ENCODE assay signal across 9 cellular contexts in the genomic region with DNA sequence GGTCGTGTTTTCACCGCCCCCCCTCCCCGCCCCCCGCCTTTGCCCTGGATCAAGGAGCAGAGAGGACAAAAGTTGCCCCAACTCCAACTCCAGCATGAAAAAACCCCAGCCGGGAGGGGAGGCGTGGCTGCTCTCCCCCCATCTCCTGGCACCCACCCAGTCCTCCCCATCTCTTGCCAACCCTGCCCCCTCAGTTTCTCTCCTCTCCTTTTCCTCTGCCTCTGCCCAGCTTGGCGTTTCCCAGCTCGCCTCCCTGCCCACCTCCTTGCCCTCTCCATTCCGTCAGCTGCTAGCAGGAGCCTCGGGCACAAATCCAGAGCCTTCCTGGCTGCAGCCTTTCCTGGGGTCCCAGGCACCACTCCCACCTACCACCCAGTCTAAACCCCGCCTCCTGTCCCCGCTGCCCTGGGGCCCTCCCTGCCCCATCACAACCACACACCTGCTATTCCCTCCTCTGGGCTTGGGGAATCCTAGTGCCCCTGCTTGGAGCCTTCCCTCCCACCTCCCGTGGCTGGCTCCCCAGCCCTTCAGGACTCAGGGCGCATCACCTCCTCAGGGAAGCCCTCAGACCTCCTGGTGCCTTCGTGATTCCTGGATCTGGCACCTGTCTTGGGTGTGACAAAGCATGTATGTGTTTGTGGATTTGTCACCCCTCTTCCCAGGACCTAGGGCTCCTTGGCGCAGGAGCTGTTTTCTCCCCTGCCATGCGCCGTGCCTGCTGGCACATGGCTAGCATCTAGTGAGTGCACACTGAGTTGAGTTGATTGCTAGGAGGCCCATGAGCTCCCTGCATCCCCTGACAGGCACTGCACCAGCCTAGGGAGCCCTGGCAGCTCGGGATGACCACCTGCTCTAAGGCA.
A peak's percentile ranks its signal among the peaks of the same experiment; 100 is the strongest.
DNase-seq lines count a peak whose midpoint lies in the region; ATAC-seq and TF ChIP-seq lines count a peak whose summit lies in the region.
"Had no signal": no experiment of that assay in that cellular context is flagged by ENCODE, and none has a peak within 500 bp of the region (broad histone marks: within the 10 kb centered on the region; RNA-seq: fewer than 3 reads in every experiment).

No MANE protein-coding gene starts in this region.

- H3K9me3 ChIP-seq in ascending aorta = no peaks in the 10 kb centered on the region

- H3K4me3 ChIP-seq in ascending aorta = no peak overlapping the region

- H3K36me3 ChIP-seq in ascending aorta = no peaks in the 10 kb centered on the region

- intact Hi-C loops in ascending aorta (cut with DNase I) = loop anchor here (5.0 kb wide), 1 partner anchor 734 kb away; no protein-coding TSS in a partner anchor

- DNase-seq in DMS79 (lab: John Stamatoyannopoulos, UW) (peak; percentile 33), NCI-H2196 treated with DMSO at 0.1 percent for 48 hours (lab: John Stamatoyannopoulos, UW; ENCODE audit: unreplicated experiment) (peak; percentile 28), ecto neural progenitor cell (ENCODE audit: low spot score) (peak; percentile 61), omental fat pad (ENCODE audit: low spot score) (no peak), occipital lobe (lab: John Stamatoyannopoulos, UW) (no peak), ascending aorta (ENCODE audit: low spot score in 2 of 2) (no peak)
- DNase-seq: activated CD4-positive, CD25-positive, alpha-beta regulatory T cell had no signal

- peaks cover 3% of the 10 kb centered on the region for H3K27me3 ChIP-seq in ascending aorta

- no peak overlapping the region for H3K27ac ChIP-seq in ascending aorta

- ATAC-seq in omental fat pad (ENCODE audit: low FRiP score) (peak; percentile 19), HG03432 (IDR thresholded peaks at IDR 0.05; ENCODE audit: unreplicated experiment) (no peak), HG03521 (IDR thresholded peaks at IDR 0.05; ENCODE audit: unreplicated experiment) (no peak)

- no peaks in the 10 kb centered on the region for H3K4me1 ChIP-seq in ascending aorta

- TF ChIP-seq CTCF in omental fat pad (IDR thresholded peaks at IDR 0.05) (no peak), ascending aorta (IDR thresholded peaks at IDR 0.05) (no peak)

Comparison
In these comparisons a context has a peak if more than half of its experiments do, and no peak if none do; other contexts are left out.
1. DNase-seq: peak in DMS79 (single experiment), NCI-H2196 treated with DMSO at 0.1 percent for 48 hours (single experiment) and ecto neural progenitor cell (single experiment); none in omental fat pad (single experiment), occipital lobe (single experiment) and ascending aorta (0 of 2).